18 cellular contexts compared by ENCODE assay signal in the genomic region with DNA sequence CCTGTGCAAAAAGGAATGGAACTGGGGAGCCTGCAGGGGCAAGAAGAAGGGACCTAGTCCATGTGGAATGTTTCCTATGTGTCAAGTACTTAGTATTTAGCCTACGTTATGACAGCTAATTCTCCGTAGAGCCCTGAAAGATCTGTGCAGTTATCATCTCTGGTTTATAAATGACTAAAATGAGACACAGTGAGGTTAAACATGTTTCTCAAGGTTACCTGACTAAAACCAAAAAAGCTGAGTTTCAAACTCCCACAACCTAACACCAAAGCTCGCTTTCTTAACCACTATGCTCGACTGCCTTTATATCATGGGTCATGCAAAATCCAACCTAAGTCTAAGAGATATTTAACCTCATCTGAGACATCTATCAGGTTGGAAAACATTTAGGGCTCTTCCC. TPM values are rescaled to one million over a fixed set of nuclear protein-coding genes. Genes with fewer than 3 reads are reported as not detected.
DNase-seq lines count a peak whose midpoint lies in the region; ATAC-seq, FAIRE-seq and TF ChIP-seq lines count a peak whose summit lies in the region.
"Had no signal": no experiment of that assay in that cellular context is flagged by ENCODE, and none has a peak within 500 bp of the region (broad histone marks: within the 10 kb centered on the region; RNA-seq: fewer than 3 reads in every experiment).

No MANE protein-coding gene starts in this region.

- peak overlapping the region; percentile 61 to 92 (median 80) for H3K4me2 ChIP-seq in BLaER1 treated with 17β-estradiol and CSF1 and Interleukin-3, amounts not matched to agents 10 nM and 100 nM
- H3K4me2 ChIP-seq: GM23338 had no signal

- TF ChIP-seq CTCF in bronchial epithelial cell (IDR thresholded peaks at IDR 0.05; ENCODE audit: insufficient read depth, low read length, severe bottlenecking), result no peak

- H4K20me1 ChIP-seq in BLaER1 treated with 17β-estradiol and CSF1 and Interleukin-3, amounts not matched to agents 10 nM and 100 nM, result no peaks in the 10 kb centered on the region

- peak overlapping the region in 9 of 11 experiments; percentile 25 to 95 (median 73); a peak in 15 of 22 replicates for H3K27ac ChIP-seq in BLaER1 treated with 17β-estradiol and CSF1 and Interleukin-3, amounts not matched to agents 10 nM and 100 nM
- H3K27ac ChIP-seq: C4-2B had no signal

- POLR2A ChIA-PET in activated CD4-positive, alpha-beta T cell treated with anti-CD3 and anti-CD28 coated beads, Interleukin-2, amount 10 ng/mL, durations not matched to agents 7 days and 5 days (lab: Charles Lee), result interaction anchor here (1.2 kb wide), 1 partner anchor 160 kb away, joined by 5 read pairs; no protein-coding TSS in a partner anchor

- ATAC-seq in HG02610 (IDR thresholded peaks at IDR 0.05; ENCODE audit: unreplicated experiment) (peak; percentile 44), HG03159 (IDR thresholded peaks at IDR 0.05; ENCODE audit: unreplicated experiment) (no peak)
- ATAC-seq: GM23338, SK-N-SH treated with all-trans-retinoic acid at 6 μM for 48 hours had no signal

- H3K4me1 Mint-ChIP-seq in activated CD4-positive, alpha-beta T cell treated with anti-CD3 and anti-CD28 coated beads, Interleukin-2, amount 10 ng/mL, durations not matched to agents 24 days and 14 days, result peaks cover 11% of the 10 kb centered on the region
- peaks cover 12% of the 10 kb centered on the region for H3K4me1 Mint-ChIP-seq in activated CD4-positive, alpha-beta T cell treated with anti-CD3 and anti-CD28 coated beads, Interleukin-2, amount 10 ng/mL, durations not matched to agents 7 days and 5 days

- no peaks in the 10 kb centered on the region for H3K9me3 Mint-ChIP-seq in activated CD4-positive, alpha-beta T cell treated with anti-CD3 and anti-CD28 coated beads, Interleukin-2, amount 10 ng/mL, durations not matched to agents 24 days and 14 days
- peaks cover 3% of the 10 kb centered on the region for H3K9me3 Mint-ChIP-seq in activated CD4-positive, alpha-beta T cell treated with anti-CD3 and anti-CD28 coated beads, Interleukin-2, amount 10 ng/mL, durations not matched to agents 7 days and 5 days

- no peak for DNase-seq in activated CD4-positive, alpha-beta T cell treated with anti-CD3 and anti-CD28 coated beads, Interleukin-2, amount 10 ng/mL, durations not matched to agents 24 days and 14 days
- DNase-seq in activated CD4-positive, alpha-beta T cell treated with anti-CD3 and anti-CD28 coated beads, Interleukin-2, amount 10 ng/mL, durations not matched to agents 7 days and 5 days, result no peak
- no peak for DNase-seq in bronchial epithelial cell (ENCODE audit: low read depth)
- no peak for DNase-seq in NCI-H526 treated with DMSO at 0.1 percent for 48 hours (lab: John Stamatoyannopoulos, UW)
- DNase-seq in NCI-H82 (lab: John Stamatoyannopoulos, UW), result no peak
- DNase-seq: Caco-2, KG1, NCI-H1092 treated with DMSO at 0.1 percent for 48 hours, NCI-H1694, NCI-H2107, NCI-H226, Right ventricle myocardium superior had no signal

- H3K27me3 ChIP-seq in BLaER1 treated with 17β-estradiol and CSF1 and Interleukin-3, amounts not matched to agents 10 nM and 100 nM, result no peaks in the 10 kb centered on the region
- H3K27me3 ChIP-seq in bronchial epithelial cell (ENCODE audit: control insufficient read depth, insufficient read depth, low read length), result no peaks in the 10 kb centered on the region

- no peak overlapping the region for H3K4me3 ChIP-seq in BLaER1 treated with 17β-estradiol and CSF1 and Interleukin-3, amounts not matched to agents 10 nM and 100 nM
- H3K4me3 ChIP-seq in bronchial epithelial cell (ENCODE audit: low read depth, low read length), result no peak overlapping the region
- H3K4me3 ChIP-seq: GM23338 had no signal

- H3K36me3 ChIP-seq in BLaER1 treated with 17β-estradiol and CSF1 and Interleukin-3, amounts not matched to agents 10 nM and 100 nM, result no peaks in the 10 kb centered on the region
- H3K36me3 ChIP-seq in bronchial epithelial cell (ENCODE audit: control insufficient read depth, insufficient read depth, low read length), result no peaks in the 10 kb centered on the region

- intact Hi-C loops in activated CD4-positive, alpha-beta T cell treated with anti-CD3 and anti-CD28 coated beads, Interleukin-2, amount 10 ng/mL, durations not matched to agents 24 days and 14 days (cut with micrococcal nuclease), result loop anchor here (5.0 kb wide), 3 partner anchors 61 to 181 kb away; no protein-coding TSS in a partner anchor

- peaks cover 28 to 88% (median 37%) of the 10 kb centered on the region in 10 experiments for H3K4me1 ChIP-seq in BLaER1 treated with 17β-estradiol and CSF1 and Interleukin-3, amounts not matched to agents 10 nM and 100 nM
- H3K4me1 ChIP-seq: Caco-2 had no signal

- CTCF ChIA-PET in activated CD4-positive, alpha-beta T cell treated with anti-CD3 and anti-CD28 coated beads, Interleukin-2, amount 10 ng/mL, durations not matched to agents 7 days and 5 days (lab: Charles Lee), result interaction anchor here (1.1 to 4.6 kb wide), 3 partner anchors 13 to 159 kb away, joined by 3 to 43 read pairs (median 3); partner anchors contain the start of gene CCL1

- H3K9me3 ChIP-seq in BLaER1 treated with 17β-estradiol and CSF1 and Interleukin-3, amounts not matched to agents 10 nM and 100 nM (replicated peaks in 1 of 11), result peaks cover 0 to 13% (median 5%) of the 10 kb centered on the region in 11 experiments; a peak in 12 of 22 replicates

- H3K27ac Mint-ChIP-seq in activated CD4-positive, alpha-beta T cell treated with anti-CD3 and anti-CD28 coated beads, Interleukin-2, amount 10 ng/mL, durations not matched to agents 24 days and 14 days, result peak overlapping the region; percentile 86
- H3K27ac Mint-ChIP-seq in activated CD4-positive, alpha-beta T cell treated with anti-CD3 and anti-CD28 coated beads, Interleukin-2, amount 10 ng/mL, durations not matched to agents 7 days and 5 days, result no peak overlapping the region
- H3K27ac Mint-ChIP-seq: GM23338 had no signal

- FAIRE-seq in bronchial epithelial cell (lab: Jason Lieb, UNC), result peak; percentile 40

- H3K4me3 Mint-ChIP-seq in activated CD4-positive, alpha-beta T cell treated with anti-CD3 and anti-CD28 coated beads, Interleukin-2, amount 10 ng/mL, durations not matched to agents 24 days and 14 days, result no peak overlapping the region
- H3K4me3 Mint-ChIP-seq in activated CD4-positive, alpha-beta T cell treated with anti-CD3 and anti-CD28 coated beads, Interleukin-2, amount 10 ng/mL, durations not matched to agents 7 days and 5 days, result no peak overlapping the region
- H3K4me3 Mint-ChIP-seq: GM23338 had no signal

- no peaks in the 10 kb centered on the region for H3K36me3 Mint-ChIP-seq in activated CD4-positive, alpha-beta T cell treated with anti-CD3 and anti-CD28 coated beads, Interleukin-2, amount 10 ng/mL, durations not matched to agents 24 days and 14 days (ENCODE audit: low read depth)
- no peaks in the 10 kb centered on the region for H3K36me3 Mint-ChIP-seq in activated CD4-positive, alpha-beta T cell treated with anti-CD3 and anti-CD28 coated beads, Interleukin-2, amount 10 ng/mL, durations not matched to agents 7 days and 5 days (ENCODE audit: low read depth)

- peak overlapping the region in 4 of 11 experiments; percentile 21 to 90 (median 82); a peak in 6 of 22 replicates for H3K9ac ChIP-seq in BLaER1 treated with 17β-estradiol and CSF1 and Interleukin-3, amounts not matched to agents 10 nM and 100 nM

- peaks cover 39% of the 10 kb centered on the region for H3K27me3 Mint-ChIP-seq in activated CD4-positive, alpha-beta T cell treated with anti-CD3 and anti-CD28 coated beads, Interleukin-2, amount 10 ng/mL, durations not matched to agents 24 days and 14 days
- H3K27me3 Mint-ChIP-seq in activated CD4-positive, alpha-beta T cell treated with anti-CD3 and anti-CD28 coated beads, Interleukin-2, amount 10 ng/mL, durations not matched to agents 7 days and 5 days, result peaks cover 25% of the 10 kb centered on the region

RNA-seq across cellular contexts. Expression of gene CCL2, which starts 53.3 kb away (rescaled TPM):
- total RNA-seq in activated CD4-positive, alpha-beta T cell treated with anti-CD3 and anti-CD28 coated beads, Interleukin-2, amount 10 ng/mL, durations not matched to agents 24 days and 14 days, result 0.28 TPM in 1 of 2 replicates, not detected in the other
- not detected for total RNA-seq in activated CD4-positive, alpha-beta T cell treated with anti-CD3 and anti-CD28 coated beads, Interleukin-2, amount 10 ng/mL, durations not matched to agents 7 days and 5 days
- total RNA-seq in bronchial epithelial cell, result not detected in 2 replicates
- total RNA-seq: Caco-2 had no signal
